In the genomic region with DNA sequence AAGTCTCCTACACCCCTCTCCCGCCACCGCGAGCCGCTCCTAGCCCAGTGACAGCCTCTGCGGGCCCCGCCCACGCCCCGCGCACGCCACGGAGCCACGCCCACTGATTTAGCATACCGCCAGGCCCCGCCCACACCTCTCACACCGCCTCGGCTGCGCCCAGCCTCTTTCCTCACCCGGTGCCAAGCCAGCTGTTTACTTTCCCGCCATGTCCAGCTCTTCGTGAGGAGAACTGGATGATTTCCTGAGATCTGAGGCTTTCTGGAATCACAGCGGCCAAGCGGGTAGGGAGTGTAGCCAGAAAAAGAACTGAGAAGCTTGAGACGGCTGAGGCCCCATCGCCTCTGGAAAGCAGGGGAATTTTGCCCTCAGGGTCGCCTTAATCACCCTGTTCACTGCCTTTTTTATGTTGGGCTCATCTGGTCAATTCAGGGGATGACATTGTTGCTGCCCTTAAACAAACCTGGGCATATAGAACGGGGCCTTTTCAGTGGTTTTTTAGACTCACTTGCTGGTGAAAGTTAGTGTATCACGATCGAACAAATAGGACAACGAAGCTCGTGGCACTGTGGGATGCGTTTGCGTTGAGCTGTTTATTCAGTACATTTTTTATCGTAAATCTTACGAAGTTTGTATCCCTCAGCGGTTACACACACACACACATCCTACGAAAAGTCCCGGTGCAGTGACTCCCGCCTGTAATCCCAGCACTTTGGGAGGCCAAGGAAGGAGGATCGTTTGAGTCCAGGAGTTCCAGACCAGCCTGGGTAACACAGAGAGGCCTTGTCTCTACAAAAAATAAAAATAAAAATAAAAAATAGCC, we compare ENCODE assay signal across 8 cellular contexts. TPM values are rescaled to one million over a fixed set of nuclear protein-coding genes. Genes with fewer than 3 reads are reported as not detected.
DNase-seq lines count a peak whose midpoint lies in the region; ATAC-seq and TF ChIP-seq lines count a peak whose summit lies in the region.

A gene with protein sequence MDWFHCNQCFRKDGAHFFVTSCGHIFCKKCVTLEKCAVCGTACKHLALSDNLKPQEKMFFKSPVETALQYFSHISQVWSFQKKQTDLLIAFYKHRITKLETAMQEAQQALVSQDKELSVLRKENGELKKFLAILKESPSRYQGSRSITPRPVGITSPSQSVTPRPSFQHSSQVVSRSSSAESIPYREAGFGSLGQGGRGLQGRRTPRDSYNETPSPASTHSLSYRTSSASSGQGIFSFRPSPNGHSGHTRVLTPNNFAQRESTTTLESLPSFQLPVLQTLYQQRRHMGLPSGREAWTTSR (plus strand): TSS at position 165 of the 823 bp plus-strand sequence. CDS start 2,410 bp downstream, outside the sequence.

- H3K4me3 Mint-ChIP-seq in T-helper 17 cell = peak within 1 kb of the TSS; percentile 37

- no peak within 1 kb of the TSS for H3K27ac ChIP-seq in left ventricle myocardium inferior (replicated peaks)
- peak within 1 kb of the TSS in 2 of 4 donors; percentile 32 to 71 for H3K27ac ChIP-seq in tibial nerve

- H3K4me1 Mint-ChIP-seq in T-helper 17 cell = peaks cover 7% of the 10 kb centered on the region

- TF ChIP-seq CTCF in left ventricle myocardium inferior (IDR thresholded peaks at IDR 0.05; ENCODE audit: borderline replicate concordance) = no peak
- TF ChIP-seq CTCF in tibial nerve (IDR thresholded peaks at IDR 0.05) = no peak

- peaks cover 4% of the 10 kb centered on the region for H3K36me3 Mint-ChIP-seq in T-helper 17 cell (ENCODE audit: low read depth)

- no peaks in the 10 kb centered on the region for H3K36me3 ChIP-seq in left ventricle myocardium inferior
- no peaks in the 10 kb centered on the region for H3K36me3 ChIP-seq in tibial nerve

- WGBS in tibial nerve, 2 donors = 27 to 31% methylated on average over 39 of the region's 39 CpGs

- intact Hi-C loops in left ventricle myocardium inferior (cut with micrococcal nuclease) = no loop called here

- H3K27ac Mint-ChIP-seq in T-helper 17 cell = no peak within 1 kb of the TSS

- ATAC-seq in GM19467 (IDR thresholded peaks at IDR 0.05; ENCODE audit: unreplicated experiment) = peak; percentile 74
- peak; percentile 100 for ATAC-seq in T-helper 17 cell

- H3K9me3 ChIP-seq in T-helper 17 cell (ENCODE audit: control insufficient read depth, low read length, poor library complexity, severe bottlenecking) (no peaks in the 10 kb centered on the region), left ventricle myocardium inferior (replicated peaks) (no peaks in the 10 kb centered on the region), tibial nerve (no peaks in the 10 kb centered on the region)

- H3K27me3 Mint-ChIP-seq in T-helper 17 cell = peaks cover 27% of the 10 kb centered on the region

- H3K27me3 ChIP-seq in left ventricle myocardium inferior (ENCODE audit: low read depth) (no peaks in the 10 kb centered on the region), tibial nerve (no peaks in the 10 kb centered on the region)

- H3K4me1 ChIP-seq in left ventricle myocardium inferior = peaks cover 7% of the 10 kb centered on the region
- peaks cover 0 to 12% (median 3%) of the 10 kb centered on the region in 4 donors for H3K4me1 ChIP-seq in tibial nerve

- H3K4me3 ChIP-seq in left ventricle myocardium inferior (peak within 1 kb of the TSS; percentile 50), tibial nerve (peak within 1 kb of the TSS in 3 of 4 donors; percentile 8 to 40 (median 32))

- TF ChIP-seq EP300 in tibial nerve (IDR thresholded peaks at IDR 0.05) = no peak

- DNase-seq in AG08395 (ENCODE audit: low spot score) (peak; percentile 82), NCI-H1417 (lab: John Stamatoyannopoulos, UW) (peak; percentile 86 to 94 (median 93)), T-helper 17 cell (peak; percentile 54 to 62 (median 59)), amniotic epithelial cell (ENCODE audit: low read depth) (peak; percentile 72), left ventricle myocardium inferior (peak; percentile 90), pons (ENCODE audit: low spot score) (peak; percentile 61), tibial nerve (ENCODE audit: low spot score in 2 of 2) (peak; percentile 76 to 86)

- no peak for TF ChIP-seq POLR2A in tibial nerve (IDR thresholded peaks at IDR 0.05)

RNA-seq across cellular contexts. Expression of the gene that starts here (rescaled TPM):
- total RNA-seq in T-helper 17 cell (under 1 TPM in 1 of 2 donors, not detected in 1; 0.89 TPM), left ventricle myocardium inferior (not detected), tibial nerve (not detected)

Comparison
In these comparisons a context has a peak if more than half of its experiments do, and no peak if none do; other contexts are left out.
1. Peak in DNase-seq and ATAC-seq in T-helper 17 cell; RNA of the gene not detected or under 1 TPM.
2. Peak in DNase-seq and H3K4me3 ChIP-seq in left ventricle myocardium inferior; RNA of the gene not detected or under 1 TPM.
3. Peak in DNase-seq and H3K4me3 ChIP-seq in tibial nerve; RNA of the gene not detected or under 1 TPM.